ENCODE assay signal across 9 cellular contexts in genomic region chr14:54568821-54569591, GRCh38. TPM values are rescaled to one million over a fixed set of nuclear protein-coding genes. Genes with fewer than 3 reads are reported as not detected.
DNase-seq lines count a peak whose midpoint lies in the region; ATAC-seq and TF ChIP-seq lines count a peak whose summit lies in the region.
"Had no signal": no experiment of that assay in that cellular context is flagged by ENCODE, and none has a peak within 500 bp of the region (broad histone marks: within the 10 kb centered on the region; RNA-seq: fewer than 3 reads in every experiment).

No MANE protein-coding gene starts in this region.

- DNase-seq in cardiac fibroblast (ENCODE audit: low read depth in 2 of 2) (peak; percentile 39 to 51), kidney tubule cell (ENCODE audit: low spot score) (peak; percentile 16), suprapubic skin (ENCODE audit: low spot score in 2 of 2) (peak in 1 of 2 donors; percentile 65), NCI-H2029 (lab: John Stamatoyannopoulos, UW) (no peak), BE2C (no peak), NCI-H526 (lab: John Stamatoyannopoulos, UW) (no peak)
- DNase-seq: T-helper 1 cell had no signal

- TF ChIP-seq EP300 in suprapubic skin (IDR thresholded peaks at IDR 0.05): no peak

- H3K9me3 ChIP-seq in HUES64 (ENCODE audit: insufficient read depth, low read depth, low read length) (no peaks in the 10 kb centered on the region), suprapubic skin (no peaks in the 10 kb centered on the region), BE2C (no peaks in the 10 kb centered on the region)

- peaks cover 22% of the 10 kb centered on the region for H3K4me1 ChIP-seq in HUES64 (ENCODE audit: insufficient read depth, low read length)
- peaks cover 52% of the 10 kb centered on the region for H3K4me1 ChIP-seq in suprapubic skin
- peaks cover 2% of the 10 kb centered on the region; the same call in 1 of the 2 replicates for H3K4me1 ChIP-seq in BE2C

- H3K4me3 ChIP-seq in HUES64 (ENCODE audit: low read length): peak overlapping the region; percentile 36
- peak overlapping the region; percentile 29 to 75 for H3K4me3 ChIP-seq in cardiac fibroblast (replicated peaks in 1 of 2; ENCODE audit: low read depth in 2 of 2, low read length in 2 of 2)
- H3K4me3 ChIP-seq in suprapubic skin: peak overlapping the region; percentile 93
- H3K4me3 ChIP-seq in BE2C (ENCODE audit: low read depth, low read length): no peak overlapping the region

- TF ChIP-seq CTCF in cardiac fibroblast (IDR thresholded peaks at IDR 0.05; ENCODE audit: low read depth, low read length): no peak
- no peak for TF ChIP-seq CTCF in suprapubic skin (IDR thresholded peaks at IDR 0.05)
- no peak for TF ChIP-seq CTCF in BE2C (IDR thresholded peaks at IDR 0.05; ENCODE audit: low read depth, low read length)

- H3K27ac ChIP-seq in HUES64 (ENCODE audit: low read depth, low read length) (no peak overlapping the region), suprapubic skin (peak overlapping the region; percentile 97)

- 52% methylated on average over 12 of the region's 13 CpGs for WGBS in HUES64
- 56% methylated on average over 13 of the region's 13 CpGs for WGBS in suprapubic skin

- peaks cover 15% of the 10 kb centered on the region; the same call in 1 of the 2 replicates for H3K36me3 ChIP-seq in HUES64 (ENCODE audit: insufficient read depth, low read length)
- no peaks in the 10 kb centered on the region for H3K36me3 ChIP-seq in suprapubic skin
- no peaks in the 10 kb centered on the region for H3K36me3 ChIP-seq in BE2C

- peak in 1 of 2 donors; percentile 14 for TF ChIP-seq POLR2A in suprapubic skin (IDR thresholded peaks at IDR 0.05)

- ATAC-seq in HG02642 (IDR thresholded peaks at IDR 0.05; ENCODE audit: poor library complexity, unreplicated experiment): no peak

- no peak overlapping the region for H3K9ac ChIP-seq in HUES64 (ENCODE audit: low read depth, low read length)

- peaks cover 46% of the 10 kb centered on the region for H3K27me3 ChIP-seq in HUES64 (ENCODE audit: insufficient read depth, low read length)
- no peaks in the 10 kb centered on the region for H3K27me3 ChIP-seq in suprapubic skin
- H3K27me3 ChIP-seq in BE2C: peaks cover 41% of the 10 kb centered on the region

RNA-seq across cellular contexts. Expression of gene SAMD4A, which starts 2.1 kb away (rescaled TPM):
- 2.5 TPM for polyA plus RNA-seq in HUES64 (2013, experiment 1 of 2)
- polyA plus RNA-seq in HUES64 (2013, experiment 2 of 2): 2.4 TPM
- total RNA-seq in suprapubic skin: 10 to 100 TPM in 2 of 4 donors, 1 to 10 TPM in 2; 7.7 to 26.6 (median 9.7) TPM
- 0.56 TPM for polyA plus RNA-seq in BE2C (2012; ENCODE audit: insufficient read depth, insufficient read length, low read depth)

RNA-seq across cellular contexts. Expression of gene CGRRF1, which starts 59.3 kb away (rescaled TPM):
- polyA plus RNA-seq in HUES64 (2013, experiment 1 of 2): 17.7 TPM
- 18.1 TPM for polyA plus RNA-seq in HUES64 (2013, experiment 2 of 2)
- total RNA-seq in suprapubic skin: 10 to 100 TPM in 2 of 4 donors, 1 to 10 TPM in 2; 5.6 to 12.1 (median 9.2) TPM
- polyA plus RNA-seq in BE2C (2012; ENCODE audit: insufficient read depth, insufficient read length, low read depth): 14.8 TPM

Comparison
In these comparisons a context has a peak if more than half of its experiments do, and no peak if none do; other contexts are left out.
1. DNase-seq: peak in cardiac fibroblast (2 of 2) and kidney tubule cell (single experiment); none in NCI-H2029 (single experiment), BE2C (single experiment) and NCI-H526 (0 of 2).